In genomic region chr10:78047314-78047891, GRCh38 we compare ENCODE assay signal across 8 cellular contexts. TPM values are rescaled to one million over a fixed set of nuclear protein-coding genes. Genes with fewer than 3 reads are reported as not detected.
DNase-seq lines count a peak whose midpoint lies in the region; ATAC-seq and TF ChIP-seq lines count a peak whose summit lies in the region.

No MANE protein-coding gene starts in this region.

- H3K79me2 ChIP-seq in parathyroid adenoma: peaks cover 5% of the 10 kb centered on the region

- no peak overlapping the region for H3K4me3 ChIP-seq in parathyroid adenoma (ENCODE audit: low read depth, low read length)

- no peaks in the 10 kb centered on the region for H3K36me3 ChIP-seq in parathyroid adenoma (ENCODE audit: control insufficient read depth, insufficient read depth, low read length)

- peak; percentile 91 for TF ChIP-seq CTCF in parathyroid adenoma (IDR thresholded peaks at IDR 0.05)
- peak; percentile 98 for TF ChIP-seq CTCF in type B pancreatic cell (conservative IDR thresholded peaks at IDR 0.05)

- H3K4me2 ChIP-seq in parathyroid adenoma (ENCODE audit: low read length): no peak overlapping the region

- H3K4me1 ChIP-seq in parathyroid adenoma: no peaks in the 10 kb centered on the region

- DNase-seq in C1 segment of cervical spinal cord (lab: John Stamatoyannopoulos, UW) (peak in 13 of 14 donors; percentile 19 to 86 (median 72)), M059J (ENCODE audit: low read depth) (peak; percentile 72), SK-MEL-5 (ENCODE audit: low read depth, low spot score) (peak; percentile 81), germinal center (ENCODE audit: low spot score) (peak; percentile 56), type B pancreatic cell (ENCODE audit: extremely low spot score, unreplicated experiment) (peak; percentile 93)
- DNase-seq in activated naive CD4-positive, alpha-beta T cell (lab: John Stamatoyannopoulos, UW): peak; percentile 30 to 80 (median 72)

- in situ Hi-C loops in SK-MEL-5 (cut with HindIII; ENCODE audit: low pct_unique_long_range_greater_than_20kb, low sequenced_read_pairs): no loop called here

- H3K4me1 Mint-ChIP-seq in type B pancreatic cell (ENCODE audit: unreplicated experiment): peaks cover 32% of the 10 kb centered on the region

- H2AFZ ChIP-seq in parathyroid adenoma: no peak overlapping the region

- H3K4me3 Mint-ChIP-seq in type B pancreatic cell: peak overlapping the region; percentile 18

- H3K9ac ChIP-seq in parathyroid adenoma: no peak overlapping the region

- ATAC-seq in GM19467 (IDR thresholded peaks at IDR 0.05; ENCODE audit: unreplicated experiment): peak; percentile 47

- H3K9me3 Mint-ChIP-seq in type B pancreatic cell: no peaks in the 10 kb centered on the region

- H3K9me3 ChIP-seq in parathyroid adenoma (ENCODE audit: control insufficient read depth, low read length): no peaks in the 10 kb centered on the region

- no peak overlapping the region for H3K27ac ChIP-seq in parathyroid adenoma

- H3K27me3 ChIP-seq in parathyroid adenoma (ENCODE audit: control insufficient read depth, insufficient read depth, low read length): no peaks in the 10 kb centered on the region

- H3K27ac Mint-ChIP-seq in type B pancreatic cell: no peak overlapping the region

- H3K36me3 Mint-ChIP-seq in type B pancreatic cell: no peaks in the 10 kb centered on the region

- no peaks in the 10 kb centered on the region for H3K27me3 Mint-ChIP-seq in type B pancreatic cell

RNA-seq across cellular contexts. Expression of gene RPS24, which starts 13.7 kb away (rescaled TPM):
- 2,206 and 2,326 TPM in 2 replicates for total RNA-seq in M059J (2014; rRNA removed; shearing (Covaris generic))
- total RNA-seq in SK-MEL-5 (2014; rRNA removed; shearing (Covaris generic)): 2,900 and 2,942 TPM in 2 replicates
- polyA plus RNA-seq in SK-MEL-5 (2015; cell fraction: cytosol; rRNA removed): 2,131 and 2,902 TPM in 2 replicates
- 657 and 922 TPM in 2 replicates for polyA plus RNA-seq in SK-MEL-5 (2015; cell fraction: nucleus; rRNA removed)
- 1,810 and 1,836 TPM in 2 replicates for total RNA-seq in type B pancreatic cell (ENCODE audit: low replicate concordance)

RNA-seq across cellular contexts. Expression of gene POLR3A, which starts 18.1 kb away (rescaled TPM):
- total RNA-seq in M059J (2014; rRNA removed; shearing (Covaris generic)): 7.2 and 11.8 TPM in 2 replicates
- 8.7 and 9.3 TPM in 2 replicates for total RNA-seq in SK-MEL-5 (2014; rRNA removed; shearing (Covaris generic))
- 13.4 and 18.3 TPM in 2 replicates for polyA plus RNA-seq in SK-MEL-5 (2015; cell fraction: cytosol; rRNA removed)
- polyA plus RNA-seq in SK-MEL-5 (2015; cell fraction: nucleus; rRNA removed): 16.9 and 18.7 TPM in 2 replicates
- total RNA-seq in type B pancreatic cell (ENCODE audit: low replicate concordance): 22.3 and 23.8 TPM in 2 replicates
